8 cellular contexts compared by ENCODE assay signal in the genomic region with DNA sequence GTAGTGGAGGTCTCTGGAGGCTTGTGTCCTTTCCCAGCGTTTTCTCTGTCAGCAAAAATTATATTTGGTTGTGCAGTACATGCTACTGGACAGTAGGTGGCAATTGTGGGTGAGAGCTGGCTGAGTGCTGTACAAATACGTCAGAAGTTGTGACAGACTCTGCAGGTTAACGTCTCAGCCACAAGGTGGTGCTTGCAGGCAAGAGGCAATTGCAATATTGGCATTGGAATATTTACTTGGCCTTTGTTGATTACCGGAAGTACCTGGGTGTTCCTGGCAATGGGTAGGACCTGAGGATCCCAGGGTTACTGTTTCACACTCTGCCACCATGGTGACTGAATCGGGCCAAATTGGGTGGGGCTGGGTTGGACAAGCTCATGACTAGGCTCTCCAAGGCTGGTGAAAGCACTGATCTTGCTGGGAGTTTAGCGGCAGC.
DNase-seq lines count a peak whose midpoint lies in the region; ATAC-seq, FAIRE-seq and TF ChIP-seq lines count a peak whose summit lies in the region.

No MANE protein-coding gene starts in this region.

- no peaks in the 10 kb centered on the region for H3K36me3 ChIP-seq in Karpas-422 (ENCODE audit: insufficient read depth, low read length)

- CTCF ChIA-PET in HEK293T (lab: Yijun Ruan, JAX) = interaction anchor here (1.5 kb wide), 1 partner anchor 10 kb away, joined by 6 read pairs; no protein-coding TSS in a partner anchor

- H3K79me2 ChIP-seq in Karpas-422 (ENCODE audit: low read length) = no peaks in the 10 kb centered on the region

- DNase-seq in HEK293T (ENCODE audit: extremely low spot score) = peak; percentile 76
- peak; percentile 88 for DNase-seq in Karpas-422
- DNase-seq in RCC 7860 (ENCODE audit: low spot score) = peak; percentile 69
- DNase-seq in skeletal muscle cell (ENCODE audit: low read depth) = peak; percentile 27
- no peak for DNase-seq in C1 segment of cervical spinal cord (lab: John Stamatoyannopoulos, UW)

- H3K4me3 ChIP-seq in GM12875 (ENCODE audit: low read depth, low read length) = no peak overlapping the region
- H3K4me3 ChIP-seq in Karpas-422 (ENCODE audit: low read length) = no peak overlapping the region
- H3K4me3 ChIP-seq in skeletal muscle cell (ENCODE audit: low read depth, low read length) = no peak overlapping the region

- FAIRE-seq in RCC 7860 (lab: Jason Lieb, UNC) = peak; percentile 52

- H3K27me3 ChIP-seq in Karpas-422 (ENCODE audit: low read length) = no peaks in the 10 kb centered on the region

- H3K4me2 ChIP-seq in Karpas-422 (ENCODE audit: low read depth, low read length, poor library complexity, severe bottlenecking) = no peak overlapping the region

- POLR2A ChIA-PET in HEK293T (lab: Yijun Ruan, JAX) = no interaction called here

- peak; percentile 99 for ATAC-seq in esophagus mucosa

- H3K27ac ChIP-seq in 22Rv1 = no peak overlapping the region
- H3K27ac ChIP-seq in Karpas-422 (ENCODE audit: low read length) = no peak overlapping the region

- H2AFZ ChIP-seq in Karpas-422 (ENCODE audit: low read length) = 0 out of 2 replicates have a peak overlapping the region, but pooled peaks have one; percentile 30

- no peaks in the 10 kb centered on the region for H3K4me1 ChIP-seq in Karpas-422 (ENCODE audit: low read length)

- peak; percentile 100 for TF ChIP-seq CTCF in 22Rv1 (IDR thresholded peaks at IDR 0.05)
- peak; percentile 86 for TF ChIP-seq CTCF in GM12875 (IDR thresholded peaks at IDR 0.05; ENCODE audit: borderline replicate concordance, insufficient read depth, low read depth, low read length)

- H3K9me3 ChIP-seq in Karpas-422 (ENCODE audit: low read length) = peaks cover 20% of the 10 kb centered on the region; the same call in 1 of the 2 replicates

- no peak overlapping the region for H3K9ac ChIP-seq in Karpas-422 (ENCODE audit: low read length)

- H4K20me1 ChIP-seq in Karpas-422 (ENCODE audit: insufficient read depth, low read depth, low read length) = no peaks in the 10 kb centered on the region

- H3K9me2 ChIP-seq in Karpas-422 (replicated peaks; ENCODE audit: insufficient read depth, low read length) = no peaks in the 10 kb centered on the region

TF ChIP-seq in HEK293T, 16 proteins besides CTCF, POLR2A, EP300 and RAD21:
- TF ChIP-seq LEF1 (IDR thresholded peaks at IDR 0.05; ENCODE audit: borderline replicate concordance) (no peak), FOXA1 (IDR thresholded peaks at IDR 0.05) (no peak), SUZ12 (IDR thresholded peaks at IDR 0.05) (no peak), TARDBP (IDR thresholded peaks at IDR 0.05) (no peak), ARNT (IDR thresholded peaks at IDR 0.05) (no peak), ELF4 (IDR thresholded peaks at IDR 0.05) (no peak), L3MBTL2 (conservative IDR thresholded peaks at IDR 0.05) (no peak), SP1 (IDR thresholded peaks at IDR 0.05) (no peak), ZNF384 (IDR thresholded peaks at IDR 0.05) (no peak), CTBP1 (IDR thresholded peaks at IDR 0.05; ENCODE audit: borderline replicate concordance) (no peak), BHLHE40 (IDR thresholded peaks at IDR 0.05; ENCODE audit: borderline replicate concordance) (no peak), FOXM1 (IDR thresholded peaks at IDR 0.05; ENCODE audit: borderline replicate concordance) (no peak), FOXK2 (IDR thresholded peaks at IDR 0.05) (no peak), HDGF (IDR thresholded peaks at IDR 0.05; ENCODE audit: borderline replicate concordance) (no peak)
- TF ChIP-seq, protein P1, sequence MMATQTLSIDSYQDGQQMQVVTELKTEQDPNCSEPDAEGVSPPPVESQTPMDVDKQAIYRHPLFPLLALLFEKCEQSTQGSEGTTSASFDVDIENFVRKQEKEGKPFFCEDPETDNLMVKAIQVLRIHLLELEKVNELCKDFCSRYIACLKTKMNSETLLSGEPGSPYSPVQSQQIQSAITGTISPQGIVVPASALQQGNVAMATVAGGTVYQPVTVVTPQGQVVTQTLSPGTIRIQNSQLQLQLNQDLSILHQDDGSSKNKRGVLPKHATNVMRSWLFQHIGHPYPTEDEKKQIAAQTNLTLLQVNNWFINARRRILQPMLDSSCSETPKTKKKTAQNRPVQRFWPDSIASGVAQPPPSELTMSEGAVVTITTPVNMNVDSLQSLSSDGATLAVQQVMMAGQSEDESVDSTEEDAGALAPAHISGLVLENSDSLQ (IDR thresholded peaks at IDR 0.05) = no peak

Comparison
In these comparisons a context has a peak if more than half of its experiments do, and no peak if none do; other contexts are left out.
1. DNase-seq: peak in HEK293T (single experiment), Karpas-422 (single experiment), RCC 7860 (single experiment) and skeletal muscle cell (single experiment); none in C1 segment of cervical spinal cord (0 of 14).